1 cellular context compared by ENCODE assay signal in the genomic region with DNA sequence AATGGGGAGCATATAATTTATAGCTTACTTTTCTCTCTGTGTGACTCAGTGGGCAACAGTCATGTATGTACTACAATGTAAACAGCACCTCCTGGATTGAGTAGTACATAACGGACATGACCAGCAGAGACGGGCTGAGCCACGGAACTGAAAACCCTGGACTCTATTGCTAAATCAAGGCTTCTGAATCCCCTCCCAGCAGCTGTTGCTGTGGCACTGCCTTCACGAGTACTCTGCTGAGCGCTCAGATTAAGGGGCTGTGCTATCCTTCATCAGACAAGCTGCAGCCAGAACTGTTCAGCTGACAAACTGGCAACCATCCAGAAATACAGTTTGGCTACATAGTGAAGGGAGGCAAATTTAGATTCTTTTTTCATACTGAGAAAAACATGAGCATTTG.
TF ChIP-seq lines count a peak whose summit lies in the region.

No MANE protein-coding gene starts in this region.

TF ChIP-seq in HepG2, 621 proteins besides CTCF, POLR2A, EP300 and RAD21 (continued from another document):
- TF ChIP-seq, protein P1, sequence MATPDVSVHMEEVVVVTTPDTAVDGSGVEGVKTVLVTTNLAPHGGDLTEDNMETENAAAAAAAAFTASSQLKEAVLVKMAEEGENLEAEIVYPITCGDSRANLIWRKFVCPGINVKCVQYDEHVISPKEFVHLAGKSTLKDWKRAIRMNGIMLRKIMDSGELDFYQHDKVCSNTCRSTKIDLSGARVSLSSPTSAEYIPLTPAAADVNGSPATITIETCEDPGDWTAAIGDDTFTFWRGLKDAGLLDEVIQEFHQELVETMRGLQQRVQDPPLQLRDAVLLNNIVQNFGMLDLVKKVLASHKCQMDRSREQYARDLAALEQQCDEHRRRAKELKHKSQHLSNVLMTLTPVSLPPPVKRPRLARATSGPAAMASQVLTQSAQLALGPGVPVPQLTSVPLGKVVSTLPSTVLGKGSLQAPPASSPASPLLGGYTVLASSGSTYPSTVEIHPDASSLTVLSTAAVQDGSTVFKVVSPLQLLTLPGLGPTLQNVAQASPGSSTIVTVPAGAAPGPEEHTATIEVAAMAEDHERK (CRISPR knock-in tag; IDR thresholded peaks at IDR 0.05; ENCODE audit: low read depth), result no peak
- TF ChIP-seq ZNF484 (CRISPR knock-in tag; IDR thresholded peaks at IDR 0.05; ENCODE audit: borderline replicate concordance, low read depth) (no peak), ZNF496 (CRISPR knock-in tag; IDR thresholded peaks at IDR 0.05; ENCODE audit: insufficient replicate concordance) (no peak), HDAC2 (CRISPR knock-in tag; IDR thresholded peaks at IDR 0.05) (no peak), SRSF9 (IDR thresholded peaks at IDR 0.05; ENCODE audit: borderline replicate concordance, insufficient read depth, low read depth, low read length, poor library complexity, severe bottlenecking) (no peak), ZSCAN31 (CRISPR knock-in tag; IDR thresholded peaks at IDR 0.05; ENCODE audit: low read depth) (no peak), CAMTA2 (CRISPR knock-in tag; IDR thresholded peaks at IDR 0.05; ENCODE audit: borderline replicate concordance) (no peak)
- TF ChIP-seq, protein P2, sequence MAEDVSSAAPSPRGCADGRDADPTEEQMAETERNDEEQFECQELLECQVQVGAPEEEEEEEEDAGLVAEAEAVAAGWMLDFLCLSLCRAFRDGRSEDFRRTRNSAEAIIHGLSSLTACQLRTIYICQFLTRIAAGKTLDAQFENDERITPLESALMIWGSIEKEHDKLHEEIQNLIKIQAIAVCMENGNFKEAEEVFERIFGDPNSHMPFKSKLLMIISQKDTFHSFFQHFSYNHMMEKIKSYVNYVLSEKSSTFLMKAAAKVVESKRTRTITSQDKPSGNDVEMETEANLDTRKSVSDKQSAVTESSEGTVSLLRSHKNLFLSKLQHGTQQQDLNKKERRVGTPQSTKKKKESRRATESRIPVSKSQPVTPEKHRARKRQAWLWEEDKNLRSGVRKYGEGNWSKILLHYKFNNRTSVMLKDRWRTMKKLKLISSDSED (CRISPR knock-in tag; IDR thresholded peaks at IDR 0.05), result no peak
